1 cellular context compared by ENCODE assay signal in the genomic region with DNA sequence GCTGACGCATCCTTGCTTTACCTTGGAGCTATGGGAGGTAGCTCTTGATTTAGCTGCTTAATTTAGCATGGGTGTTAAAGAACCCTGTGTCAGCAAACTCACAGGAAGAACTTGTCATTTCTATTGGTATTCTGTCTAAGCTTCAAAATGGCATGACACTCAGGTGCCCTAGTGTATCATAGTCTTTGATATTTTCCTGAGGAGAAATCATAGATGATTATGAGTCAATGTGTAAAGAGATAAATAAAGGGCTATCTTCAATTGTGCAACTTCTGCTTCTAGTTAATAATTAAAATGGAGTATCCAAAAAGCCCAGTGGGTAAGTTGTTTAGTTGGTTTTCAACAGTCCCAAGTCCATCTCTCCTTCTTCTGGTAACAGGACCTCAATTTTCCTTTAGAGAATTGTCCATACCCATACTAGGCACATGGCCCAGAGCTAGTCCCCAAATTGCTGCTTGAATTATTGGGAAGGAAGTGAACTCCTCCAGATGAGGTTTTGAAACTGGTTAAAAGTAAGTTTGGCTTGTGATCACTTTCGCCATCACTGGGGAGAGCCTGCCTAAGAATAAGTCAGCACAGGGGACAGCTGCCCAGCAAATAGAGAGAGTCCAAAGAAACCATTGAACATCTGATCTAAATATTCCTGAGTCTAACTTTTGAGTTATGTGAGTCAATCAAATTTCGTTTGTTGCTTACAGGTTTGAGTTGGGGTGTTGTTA.
A peak's percentile ranks its signal among the peaks of the same experiment; 100 is the strongest.
TF ChIP-seq lines count a peak whose summit lies in the region.

No MANE protein-coding gene starts in this region.

TF ChIP-seq in HepG2, 621 proteins besides CTCF, POLR2A, EP300 and RAD21 (continued from another document and continues in another):
- TF ChIP-seq, protein P1, sequence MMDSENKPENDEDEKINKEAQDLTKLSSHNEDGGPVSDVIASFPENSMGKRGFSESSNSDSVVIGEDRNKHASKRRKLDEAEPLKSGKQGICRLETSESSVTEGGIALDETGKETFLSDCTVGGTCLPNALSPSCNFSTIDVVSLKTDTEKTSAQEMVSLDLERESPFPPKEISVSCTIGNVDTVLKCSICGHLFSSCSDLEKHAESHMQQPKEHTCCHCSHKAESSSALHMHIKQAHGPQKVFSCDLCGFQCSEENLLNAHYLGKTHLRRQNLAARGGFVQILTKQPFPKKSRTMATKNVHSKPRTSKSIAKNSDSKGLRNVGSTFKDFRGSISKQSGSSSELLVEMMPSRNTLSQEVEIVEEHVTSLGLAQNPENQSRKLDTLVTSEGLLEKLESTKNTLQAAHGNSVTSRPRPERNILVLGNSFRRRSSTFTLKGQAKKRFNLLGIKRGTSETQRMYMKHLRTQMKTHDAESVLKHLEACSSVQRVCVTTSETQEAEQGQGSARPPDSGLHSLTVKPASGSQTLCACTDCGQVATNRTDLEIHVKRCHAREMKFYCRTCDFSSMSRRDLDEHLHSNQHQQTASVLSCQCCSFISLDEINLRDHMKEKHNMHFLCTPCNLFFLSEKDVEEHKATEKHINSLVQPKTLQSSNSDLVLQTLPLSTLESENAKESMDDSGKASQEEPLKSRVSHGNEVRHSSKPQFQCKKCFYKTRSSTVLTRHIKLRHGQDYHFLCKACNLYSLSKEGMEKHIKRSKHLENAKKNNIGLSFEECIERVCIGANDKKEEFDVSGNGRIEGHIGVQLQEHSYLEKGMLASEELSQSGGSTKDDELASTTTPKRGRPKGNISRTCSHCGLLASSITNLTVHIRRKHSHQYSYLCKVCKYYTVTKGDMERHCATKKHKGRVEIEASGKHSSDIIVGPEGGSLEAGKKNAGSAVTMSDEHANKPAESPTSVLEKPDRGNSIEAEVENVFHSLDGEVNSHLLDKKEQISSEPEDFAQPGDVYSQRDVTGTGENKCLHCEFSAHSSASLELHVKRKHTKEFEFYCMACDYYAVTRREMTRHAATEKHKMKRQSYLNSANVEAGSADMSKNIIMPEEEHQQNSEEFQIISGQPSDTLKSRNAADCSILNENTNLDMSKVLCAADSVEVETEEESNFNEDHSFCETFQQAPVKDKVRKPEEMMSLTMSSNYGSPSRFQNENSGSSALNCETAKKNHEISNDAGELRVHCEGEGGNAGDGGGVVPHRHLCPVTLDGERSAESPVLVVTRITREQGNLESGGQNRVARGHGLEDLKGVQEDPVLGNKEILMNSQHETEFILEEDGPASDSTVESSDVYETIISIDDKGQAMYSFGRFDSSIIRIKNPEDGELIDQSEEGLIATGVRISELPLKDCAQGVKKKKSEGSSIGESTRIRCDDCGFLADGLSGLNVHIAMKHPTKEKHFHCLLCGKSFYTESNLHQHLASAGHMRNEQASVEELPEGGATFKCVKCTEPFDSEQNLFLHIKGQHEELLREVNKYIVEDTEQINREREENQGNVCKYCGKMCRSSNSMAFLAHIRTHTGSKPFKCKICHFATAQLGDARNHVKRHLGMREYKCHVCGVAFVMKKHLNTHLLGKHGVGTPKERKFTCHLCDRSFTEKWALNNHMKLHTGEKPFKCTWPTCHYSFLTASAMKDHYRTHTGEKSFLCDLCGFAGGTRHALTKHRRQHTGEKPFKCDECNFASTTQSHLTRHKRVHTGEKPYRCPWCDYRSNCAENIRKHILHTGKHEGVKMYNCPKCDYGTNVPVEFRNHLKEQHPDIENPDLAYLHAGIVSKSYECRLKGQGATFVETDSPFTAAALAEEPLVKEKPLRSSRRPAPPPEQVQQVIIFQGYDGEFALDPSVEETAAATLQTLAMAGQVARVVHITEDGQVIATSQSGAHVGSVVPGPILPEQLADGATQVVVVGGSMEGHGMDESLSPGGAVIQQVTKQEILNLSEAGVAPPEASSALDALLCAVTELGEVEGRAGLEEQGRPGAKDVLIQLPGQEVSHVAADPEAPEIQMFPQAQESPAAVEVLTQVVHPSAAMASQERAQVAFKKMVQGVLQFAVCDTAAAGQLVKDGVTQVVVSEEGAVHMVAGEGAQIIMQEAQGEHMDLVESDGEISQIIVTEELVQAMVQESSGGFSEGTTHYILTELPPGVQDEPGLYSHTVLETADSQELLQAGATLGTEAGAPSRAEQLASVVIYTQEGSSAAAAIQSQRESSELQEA (CRISPR knock-in tag; IDR thresholded peaks at IDR 0.05; ENCODE audit: not compliant biosample characterization) = no peak
- TF ChIP-seq KAT2B (IDR thresholded peaks at IDR 0.05; ENCODE audit: borderline replicate concordance, low read depth, low read length) (no peak), RBFOX2 (IDR thresholded peaks at IDR 0.05; ENCODE audit: low read depth, low read length) (peak; percentile 61; the same call in 1 of the 2 replicates), UBTF (CRISPR knock-in tag; IDR thresholded peaks at IDR 0.05) (no peak), DMTF1 (CRISPR knock-in tag; IDR thresholded peaks at IDR 0.05) (no peak), ZNF562 (CRISPR knock-in tag; IDR thresholded peaks at IDR 0.05; ENCODE audit: borderline replicate concordance) (no peak), ZNF83 (CRISPR knock-in tag; IDR thresholded peaks at IDR 0.05; ENCODE audit: borderline replicate concordance) (no peak), ZFYVE20 (CRISPR knock-in tag; IDR thresholded peaks at IDR 0.05; ENCODE audit: borderline replicate concordance, low read depth) (no peak), MXD4 (CRISPR knock-in tag; IDR thresholded peaks at IDR 0.05) (no peak), SCMH1 (CRISPR knock-in tag; IDR thresholded peaks at IDR 0.05; ENCODE audit: borderline replicate concordance) (no peak), ZNF616 (CRISPR knock-in tag; IDR thresholded peaks at IDR 0.05; ENCODE audit: low read depth) (no peak), PHB2 (IDR thresholded peaks at IDR 0.05; ENCODE audit: partially characterized antibody) (no peak), ZNF138 (CRISPR knock-in tag; IDR thresholded peaks at IDR 0.05; ENCODE audit: low read depth) (no peak), NR2F2 (IDR thresholded peaks at IDR 0.05; ENCODE audit: borderline replicate concordance, low read depth) (no peak; the same call in 1 of the 2 replicates), ZNF567 (CRISPR knock-in tag; IDR thresholded peaks at IDR 0.05; ENCODE audit: borderline replicate concordance) (no peak), ZNF850 (CRISPR knock-in tag; conservative IDR thresholded peaks at IDR 0.05) (no peak), ZNF33A (CRISPR knock-in tag; IDR thresholded peaks at IDR 0.05; ENCODE audit: borderline replicate concordance) (no peak), HES4 (CRISPR knock-in tag; IDR thresholded peaks at IDR 0.05; ENCODE audit: borderline replicate concordance) (no peak), USF2 (IDR thresholded peaks at IDR 0.05; ENCODE audit: low read depth, low read length) (no peak), USF2 (CRISPR knock-in tag; IDR thresholded peaks at IDR 0.05; ENCODE audit: borderline replicate concordance) (no peak), ATF6 (CRISPR knock-in tag; conservative IDR thresholded peaks at IDR 0.05) (no peak), IRX3 (CRISPR knock-in tag; IDR thresholded peaks at IDR 0.05; ENCODE audit: borderline replicate concordance, low read depth) (no peak)
- TF ChIP-seq, protein P2, sequence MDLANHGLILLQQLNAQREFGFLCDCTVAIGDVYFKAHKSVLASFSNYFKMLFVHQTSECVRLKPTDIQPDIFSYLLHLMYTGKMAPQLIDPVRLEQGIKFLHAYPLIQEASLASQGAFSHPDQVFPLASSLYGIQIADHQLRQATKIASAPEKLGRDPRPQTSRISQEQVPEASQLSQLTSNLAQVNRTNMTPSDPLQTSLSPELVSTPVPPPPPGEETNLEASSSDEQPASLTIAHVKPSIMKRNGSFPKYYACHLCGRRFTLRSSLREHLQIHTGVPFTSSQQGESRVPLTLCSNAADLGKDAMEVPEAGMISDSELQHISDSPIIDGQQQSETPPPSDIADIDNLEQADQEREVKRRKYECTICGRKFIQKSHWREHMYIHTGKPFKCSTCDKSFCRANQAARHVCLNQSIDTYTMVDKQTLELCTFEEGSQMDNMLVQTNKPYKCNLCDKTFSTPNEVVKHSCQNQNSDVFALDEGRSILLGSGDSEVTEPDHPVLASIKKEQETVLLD (CRISPR knock-in tag; IDR thresholded peaks at IDR 0.05; ENCODE audit: low read depth) = no peak
- TF ChIP-seq, protein P3, sequence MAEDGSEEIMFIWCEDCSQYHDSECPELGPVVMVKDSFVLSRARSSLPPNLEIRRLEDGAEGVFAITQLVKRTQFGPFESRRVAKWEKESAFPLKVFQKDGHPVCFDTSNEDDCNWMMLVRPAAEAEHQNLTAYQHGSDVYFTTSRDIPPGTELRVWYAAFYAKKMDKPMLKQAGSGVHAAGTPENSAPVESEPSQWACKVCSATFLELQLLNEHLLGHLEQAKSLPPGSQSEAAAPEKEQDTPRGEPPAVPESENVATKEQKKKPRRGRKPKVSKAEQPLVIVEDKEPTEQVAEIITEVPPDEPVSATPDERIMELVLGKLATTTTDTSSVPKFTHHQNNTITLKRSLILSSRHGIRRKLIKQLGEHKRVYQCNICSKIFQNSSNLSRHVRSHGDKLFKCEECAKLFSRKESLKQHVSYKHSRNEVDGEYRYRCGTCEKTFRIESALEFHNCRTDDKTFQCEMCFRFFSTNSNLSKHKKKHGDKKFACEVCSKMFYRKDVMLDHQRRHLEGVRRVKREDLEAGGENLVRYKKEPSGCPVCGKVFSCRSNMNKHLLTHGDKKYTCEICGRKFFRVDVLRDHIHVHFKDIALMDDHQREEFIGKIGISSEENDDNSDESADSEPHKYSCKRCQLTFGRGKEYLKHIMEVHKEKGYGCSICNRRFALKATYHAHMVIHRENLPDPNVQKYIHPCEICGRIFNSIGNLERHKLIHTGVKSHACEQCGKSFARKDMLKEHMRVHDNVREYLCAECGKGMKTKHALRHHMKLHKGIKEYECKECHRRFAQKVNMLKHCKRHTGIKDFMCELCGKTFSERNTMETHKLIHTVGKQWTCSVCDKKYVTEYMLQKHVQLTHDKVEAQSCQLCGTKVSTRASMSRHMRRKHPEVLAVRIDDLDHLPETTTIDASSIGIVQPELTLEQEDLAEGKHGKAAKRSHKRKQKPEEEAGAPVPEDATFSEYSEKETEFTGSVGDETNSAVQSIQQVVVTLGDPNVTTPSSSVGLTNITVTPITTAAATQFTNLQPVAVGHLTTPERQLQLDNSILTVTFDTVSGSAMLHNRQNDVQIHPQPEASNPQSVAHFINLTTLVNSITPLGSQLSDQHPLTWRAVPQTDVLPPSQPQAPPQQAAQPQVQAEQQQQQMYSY (CRISPR knock-in tag; IDR thresholded peaks at IDR 0.05) = no peak
